ENCODE assay signal across 9 cellular contexts in the genomic region with DNA sequence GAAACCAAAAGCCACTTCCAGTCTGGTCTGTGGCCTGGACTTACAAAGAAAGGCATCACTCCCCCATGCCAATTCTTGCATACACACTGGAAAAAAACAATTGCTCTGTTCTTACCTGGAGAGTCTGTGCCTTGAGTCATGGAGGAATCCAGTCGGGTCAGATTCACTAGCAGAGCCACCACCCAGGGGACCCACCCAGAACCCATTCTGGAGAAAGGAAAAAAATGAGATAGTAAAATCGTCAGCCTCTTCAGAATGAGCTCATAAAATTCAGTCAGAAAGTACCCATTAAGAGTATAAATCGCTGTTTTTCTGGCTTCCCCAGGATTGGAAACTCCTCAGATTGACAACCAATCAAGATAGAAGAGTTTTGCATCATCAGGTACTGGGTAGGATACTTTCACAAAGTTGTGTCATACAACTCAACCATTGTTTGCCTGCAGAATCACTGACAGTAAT. TPM values are rescaled to one million over a fixed set of nuclear protein-coding genes. Genes with fewer than 3 reads are reported as not detected.
DNase-seq lines count a peak whose midpoint lies in the region; ATAC-seq and TF ChIP-seq lines count a peak whose summit lies in the region.
"Had no signal": no experiment of that assay in that cellular context is flagged by ENCODE, and none has a peak within 500 bp of the region (broad histone marks: within the 10 kb centered on the region; RNA-seq: fewer than 3 reads in every experiment).

A gene (minus strand): TSS at position 257 of the 459 bp plus-strand sequence. CDS start 51 bp downstream, at position 206.

- no peaks in the 10 kb centered on the region for H3K4me1 Mint-ChIP-seq in natural killer cell
- H3K4me1 Mint-ChIP-seq in natural killer cell treated with Interleukin-12 subunit alpha and Interleukin-12 subunit beta and Interleukin-15 and Interleukin-18, amount 100 ng/mL, for 72 hours (ENCODE audit: low read depth in 2 of 2): no peaks in the 10 kb centered on the region

- no peaks in the 10 kb centered on the region for H3K9me3 Mint-ChIP-seq in natural killer cell
- no peaks in the 10 kb centered on the region for H3K9me3 Mint-ChIP-seq in natural killer cell treated with Interleukin-12 subunit alpha and Interleukin-12 subunit beta and Interleukin-15 and Interleukin-18, amount 100 ng/mL, for 72 hours

- no peaks in the 10 kb centered on the region for H3K27me3 Mint-ChIP-seq in natural killer cell (ENCODE audit: low read depth in 2 of 2)
- H3K27me3 Mint-ChIP-seq in natural killer cell treated with Interleukin-12 subunit alpha and Interleukin-12 subunit beta and Interleukin-15 and Interleukin-18, amount 100 ng/mL, for 72 hours: no peaks in the 10 kb centered on the region

- TF ChIP-seq CTCF in natural killer cell (IDR thresholded peaks at IDR 0.05) (no peak), Peyer's patch (IDR thresholded peaks at IDR 0.05) (no peak), gastroesophageal sphincter (IDR thresholded peaks at IDR 0.05) (no peak)

- H3K4me3 ChIP-seq in Peyer's patch (peak within 1 kb of the TSS in 3 of 4 donors; percentile 24 to 42 (median 41)), gastroesophageal sphincter (no peak within 1 kb of the TSS)
- H3K4me3 ChIP-seq: thoracic aorta had no signal

- H3K4me1 ChIP-seq in Peyer's patch (peaks cover 0 to 7% (median 0%) of the 10 kb centered on the region in 4 donors), gastroesophageal sphincter (no peaks in the 10 kb centered on the region)

- 50 to 69% methylated on average over 2 to 3 of the region's 3 CpGs for WGBS in gastroesophageal sphincter (ENCODE audit: low coverage in 1 of 2), 2 donors

- intact Hi-C loops in natural killer cell (cut with micrococcal nuclease): no loop called here

- ATAC-seq in natural killer cell (peak; percentile 50 to 85 (median 66)), gastroesophageal sphincter (peak; percentile 48), GM21515 (IDR thresholded peaks at IDR 0.05; ENCODE audit: unreplicated experiment) (no peak), HG03520 (IDR thresholded peaks at IDR 0.05; ENCODE audit: unreplicated experiment) (no peak)
- no peak for ATAC-seq in natural killer cell treated with Interleukin-12 subunit alpha and Interleukin-12 subunit beta and Interleukin-15 and Interleukin-18, amount 100 ng/mL, for 72 hours

- no peak within 1 kb of the TSS for H3K4me3 Mint-ChIP-seq in natural killer cell
- no peak within 1 kb of the TSS for H3K4me3 Mint-ChIP-seq in natural killer cell treated with Interleukin-12 subunit alpha and Interleukin-12 subunit beta and Interleukin-15 and Interleukin-18, amount 100 ng/mL, for 72 hours

- no peak for DNase-seq in natural killer cell
- no peak for DNase-seq in natural killer cell treated with Interleukin-12 subunit alpha and Interleukin-12 subunit beta and Interleukin-15 and Interleukin-18, amount 100 ng/mL, for 72 hours (ENCODE audit: low spot score)
- DNase-seq in Peyer's patch: no peak
- DNase-seq in D341Med (ENCODE audit: low spot score): no peak
- DNase-seq in activated CD4-positive, alpha-beta T cell treated with anti-CD3 and anti-CD28 coated beads for 4 hours: no peak

- TF ChIP-seq POLR2A in Peyer's patch (IDR thresholded peaks at IDR 0.05) (no peak), gastroesophageal sphincter (IDR thresholded peaks at IDR 0.05) (no peak)

- no peaks in the 10 kb centered on the region for H3K9me3 ChIP-seq in Peyer's patch
- H3K9me3 ChIP-seq in gastroesophageal sphincter: no peaks in the 10 kb centered on the region
- H3K9me3 ChIP-seq: thoracic aorta had no signal

- H3K27me3 ChIP-seq in Peyer's patch (no peaks in the 10 kb centered on the region), gastroesophageal sphincter (peaks cover 14% of the 10 kb centered on the region)

- H3K27ac ChIP-seq in Peyer's patch: peak within 1 kb of the TSS in 3 of 4 donors; percentile 26 to 90 (median 81)
- H3K27ac ChIP-seq in gastroesophageal sphincter: no peak within 1 kb of the TSS
- H3K27ac ChIP-seq: thoracic aorta had no signal

- H3K27ac Mint-ChIP-seq in natural killer cell: no peak within 1 kb of the TSS
- H3K27ac Mint-ChIP-seq in natural killer cell treated with Interleukin-12 subunit alpha and Interleukin-12 subunit beta and Interleukin-15 and Interleukin-18, amount 100 ng/mL, for 72 hours: no peak within 1 kb of the TSS

- TF ChIP-seq EP300 in gastroesophageal sphincter (IDR thresholded peaks at IDR 0.05): no peak

- no peaks in the 10 kb centered on the region for H3K36me3 Mint-ChIP-seq in natural killer cell
- no peaks in the 10 kb centered on the region for H3K36me3 Mint-ChIP-seq in natural killer cell treated with Interleukin-12 subunit alpha and Interleukin-12 subunit beta and Interleukin-15 and Interleukin-18, amount 100 ng/mL, for 72 hours

- H3K36me3 ChIP-seq in Peyer's patch (no peaks in the 10 kb centered on the region), gastroesophageal sphincter (no peaks in the 10 kb centered on the region)
- H3K36me3 ChIP-seq: thoracic aorta had no signal

RNA-seq across cellular contexts. Expression of the gene that starts here (rescaled TPM):
- total RNA-seq in natural killer cell (10 to 100 TPM in 2 of 3 donors, 1 to 10 TPM in 1; 4.2 to 13.7 (median 10.4) TPM), Peyer's patch (10 to 100 TPM in 1 of 4 donors, 1 to 10 TPM in 2, under 1 TPM in 1; 0.88 to 13.2 (median 4.2) TPM), gastroesophageal sphincter (under 1 TPM in 2 of 4 donors, not detected in 2; 0.37 to 0.40 TPM)
- total RNA-seq in natural killer cell treated with Interleukin-12 subunit alpha and Interleukin-12 subunit beta and Interleukin-15 and Interleukin-18, amount 100 ng/mL, for 72 hours: 10 to 100 TPM in 1 of 2 donors, 1 to 10 TPM in 1; 3.3 to 13.9 TPM

Comparison
In these comparisons a context has a peak if more than half of its experiments do, and no peak if none do; other contexts are left out.
1. ATAC-seq: peak in natural killer cell (3 of 3); none in natural killer cell treated with Interleukin-12 subunit alpha and Interleukin-12 subunit beta and Interleukin-15 and Interleukin-18, amount 100 ng/mL, for 72 hours (0 of 2), GM21515 (single experiment) and HG03520 (single experiment).
2. Peak in ATAC-seq in gastroesophageal sphincter; RNA of the gene not detected or under 1 TPM.
3. H3K27ac ChIP-seq: peak in Peyer's patch (3 of 4); none in gastroesophageal sphincter (0 of 4).
4. H3K4me3 ChIP-seq: peak in Peyer's patch (3 of 4); none in gastroesophageal sphincter (0 of 2).